24 cellular contexts compared by ENCODE assay signal in the genomic region with DNA sequence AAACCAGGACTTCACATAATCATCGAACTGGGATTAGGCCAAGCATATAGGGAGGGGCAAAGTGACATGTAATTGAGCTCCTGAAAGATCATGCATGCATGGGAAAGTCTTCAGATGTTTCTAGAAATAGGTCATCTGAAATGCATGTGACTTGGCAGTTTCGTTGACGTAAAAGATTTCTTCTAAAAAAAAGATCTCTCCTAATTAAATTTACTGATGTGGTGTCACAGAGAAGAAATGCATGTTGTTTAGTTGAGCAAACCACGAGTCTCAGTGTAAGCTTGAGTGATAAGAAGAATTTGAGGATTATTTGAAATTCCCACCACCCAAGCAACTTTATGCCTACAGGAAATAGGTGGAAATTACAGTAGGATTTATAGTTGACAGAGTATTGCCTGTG.
DNase-seq lines count a peak whose midpoint lies in the region; ATAC-seq, FAIRE-seq and TF ChIP-seq lines count a peak whose summit lies in the region.
"Had no signal": no experiment of that assay in that cellular context is flagged by ENCODE, and none has a peak within 500 bp of the region (broad histone marks: within the 10 kb centered on the region; RNA-seq: fewer than 3 reads in every experiment).

No MANE protein-coding gene starts in this region.

- intact Hi-C loops in left lung (cut with DNase I): no loop called here
- intact Hi-C loops in posterior cingulate gyrus (cut with DNase I): no loop called here

- peaks cover 16% of the 10 kb centered on the region for H3K36me3 ChIP-seq in astrocyte (ENCODE audit: insufficient read depth, low read length)
- peaks cover 0 to 38% of the 10 kb centered on the region in 2 donors for H3K36me3 ChIP-seq in left lung

- H3K4me2 ChIP-seq in astrocyte (ENCODE audit: low read length): no peak overlapping the region
- H3K4me2 ChIP-seq: BLaER1 had no signal

- no peak overlapping the region for H3K27ac ChIP-seq in astrocyte (ENCODE audit: low read depth, low read length)
- no peak overlapping the region for H3K27ac ChIP-seq in left lung
- H3K27ac ChIP-seq: BLaER1, SK-N-MC had no signal

- DNase-seq in EL (peak; percentile 58), astrocyte (ENCODE audit: low read depth) (peak; percentile 35), left lung (no peak), posterior cingulate gyrus (no peak), NCI-H1092 (lab: John Stamatoyannopoulos, UW) (no peak), GM03348 (ENCODE audit: low spot score) (no peak)
- DNase-seq: Calu3; CD4-positive, alpha-beta memory T cell; H9; Karpas-422; MM.1S; NCI-H1105; NCI-H2081 treated with DMSO at 0.1 percent for 48 hours; NCI-H510A; NCI-H748 treated with DMSO at 0.1 percent for 48 hours; NK-92 treated with Interleukin-12 subunit alpha and Interleukin-12 subunit beta, amount 100 ng/mL, for 24 hours; T-cell had no signal

- peaks cover 14% of the 10 kb centered on the region for H3K4me1 Mint-ChIP-seq in astrocyte (ENCODE audit: low read depth, unreplicated experiment)
- H3K4me1 Mint-ChIP-seq: H9, IgD-negative memory B cell, T-cell had no signal

- H3K9me3 ChIP-seq in astrocyte (ENCODE audit: insufficient read depth, low read depth, low read length): no peaks in the 10 kb centered on the region
- no peaks in the 10 kb centered on the region for H3K9me3 ChIP-seq in left lung
- H3K9me3 ChIP-seq: BLaER1 had no signal

- no peaks in the 10 kb centered on the region for H3K9me3 Mint-ChIP-seq in astrocyte (ENCODE audit: unreplicated experiment)
- H3K9me3 Mint-ChIP-seq: CD4-positive, alpha-beta memory T cell; H9; IgD-negative memory B cell; T-cell had no signal

- no peaks in the 10 kb centered on the region for H4K20me1 ChIP-seq in astrocyte (ENCODE audit: insufficient read depth, low read length)
- H4K20me1 ChIP-seq: BLaER1 had no signal

- FAIRE-seq in astrocyte (lab: Jason Lieb, UNC): no peak
- FAIRE-seq: HTR-8/SVneo, RCC 7860 had no signal

- H3K4me3 Mint-ChIP-seq in astrocyte (ENCODE audit: unreplicated experiment): peak overlapping the region; percentile 27
- H3K4me3 Mint-ChIP-seq: CD4-positive, alpha-beta memory T cell; H9; IgD-negative memory B cell; T-cell had no signal

- H2AFZ ChIP-seq in astrocyte (ENCODE audit: low read depth, low read length): no peak overlapping the region

- H3K4me3 ChIP-seq in astrocyte (ENCODE audit: insufficient read depth, low read depth, low read length): no peak overlapping the region
- no peak overlapping the region for H3K4me3 ChIP-seq in left lung
- H3K4me3 ChIP-seq: BLaER1, SK-N-MC had no signal

- H3K27me3 ChIP-seq in astrocyte (ENCODE audit: insufficient read depth, low read length) (no peaks in the 10 kb centered on the region), left lung (no peaks in the 10 kb centered on the region)
- H3K27me3 ChIP-seq: BLaER1 had no signal

- H3K27me3 Mint-ChIP-seq in astrocyte (ENCODE audit: low read depth, unreplicated experiment): no peaks in the 10 kb centered on the region
- H3K27me3 Mint-ChIP-seq: CD4-positive, alpha-beta memory T cell; IgD-negative memory B cell; T-cell had no signal

- TF ChIP-seq CTCF in astrocyte (IDR thresholded peaks at IDR 0.05; ENCODE audit: insufficient read depth, low read depth, low read length) (no peak), left lung (IDR thresholded peaks at IDR 0.05) (no peak)

- H3K27ac Mint-ChIP-seq in astrocyte (ENCODE audit: unreplicated experiment): peak overlapping the region; percentile 17
- H3K27ac Mint-ChIP-seq: CD4-positive, alpha-beta memory T cell; H9; IgD-negative memory B cell; T-cell had no signal

- ATAC-seq in left lung: peak; percentile 17
- no peak for ATAC-seq in GM19324 (IDR thresholded peaks at IDR 0.05; ENCODE audit: low FRiP score, unreplicated experiment)
- ATAC-seq: Right ventricle myocardium inferior, T-cell had no signal

- H3K36me3 Mint-ChIP-seq in astrocyte (ENCODE audit: low read depth, unreplicated experiment): peaks cover 22% of the 10 kb centered on the region

- H3K9ac ChIP-seq in astrocyte (ENCODE audit: low read length): no peak overlapping the region
- H3K9ac ChIP-seq: BLaER1 had no signal

- no peaks in the 10 kb centered on the region for H3K79me2 ChIP-seq in astrocyte (ENCODE audit: insufficient read depth, low read length)

- H3K4me1 ChIP-seq in astrocyte (ENCODE audit: insufficient read depth, low read length) (peaks cover 5% of the 10 kb centered on the region), left lung (no peaks in the 10 kb centered on the region)
- H3K4me1 ChIP-seq: BLaER1 had no signal

Comparison
In these comparisons a context has a peak if more than half of its experiments do, and no peak if none do; other contexts are left out.
1. DNase-seq: peak in EL (single experiment) and astrocyte (single experiment); none in left lung (0 of 2), posterior cingulate gyrus (0 of 10), NCI-H1092 (single experiment) and GM03348 (single experiment).